Comparison of ENCODE assay signal across 2 cellular contexts in genomic region chr4:150632639-150633038, GRCh38.
A peak's percentile ranks its signal among the peaks of the same experiment; 100 is the strongest.
TF ChIP-seq lines count a peak whose summit lies in the region.

No MANE protein-coding gene starts in this region.

TF ChIP-seq in HepG2, 621 proteins besides CTCF, POLR2A, EP300 and RAD21:
- TF ChIP-seq MBNL3 (CRISPR knock-in tag; conservative IDR thresholded peaks at IDR 0.05) (no peak), MAFK (conservative IDR thresholded peaks at IDR 0.05 in 1 of 2, IDR thresholded peaks at IDR 0.05 in 1 of 2; ENCODE audit: low read length in 2 of 2) (no peak), ZFP1 (CRISPR knock-in tag; IDR thresholded peaks at IDR 0.05) (peak; percentile 61; the same call in 1 of the 2 replicates), MIER2 (CRISPR knock-in tag; IDR thresholded peaks at IDR 0.05) (no peak)
TF ChIP-seq in HepG2: peak in this region for 1.

TF ChIP-seq in K562, 482 proteins besides CTCF, POLR2A, EP300 and RAD21:
- TF ChIP-seq ZFP1 (CRISPR knock-in tag; IDR thresholded peaks at IDR 0.05) (peak; percentile 79), ZNF696 (CRISPR knock-in tag; conservative IDR thresholded peaks at IDR 0.05) (no peak)
